ENCODE assay signal across 8 cellular contexts in the genomic region with DNA sequence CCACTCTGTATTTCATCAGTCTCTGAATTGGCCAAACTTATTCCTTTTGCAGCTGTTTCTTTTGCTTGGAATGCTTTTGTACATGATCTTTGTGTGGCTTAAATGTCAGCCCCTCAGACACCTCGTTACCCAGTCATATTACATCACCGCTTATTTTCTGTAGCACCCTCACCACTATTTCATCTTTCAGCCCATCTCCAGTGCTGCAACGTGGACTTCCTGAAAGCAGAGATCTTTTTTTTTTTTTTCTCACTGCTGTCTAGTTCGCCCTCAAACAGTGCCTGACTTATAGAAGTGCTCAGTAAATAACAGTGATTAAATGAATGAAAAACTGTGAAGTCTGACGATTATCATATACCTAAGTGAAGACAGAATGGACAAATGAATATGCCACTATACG. TPM values are rescaled to one million over a fixed set of nuclear protein-coding genes. Genes with fewer than 3 reads are reported as not detected.
DNase-seq lines count a peak whose midpoint lies in the region; ATAC-seq, FAIRE-seq and TF ChIP-seq lines count a peak whose summit lies in the region.

No MANE protein-coding gene starts in this region.

- H3K36me3 ChIP-seq in OCI-LY7 (ENCODE audit: insufficient read depth, low read length) (peaks cover 26% of the 10 kb centered on the region), endodermal cell (ENCODE audit: control insufficient read depth, insufficient read depth, low read length) (peaks cover 37% of the 10 kb centered on the region), ovary (no peaks in the 10 kb centered on the region)

- H3K4me1 ChIP-seq in OCI-LY7 (ENCODE audit: insufficient read depth, low read length, poor library complexity, severe bottlenecking) (peaks cover 23% of the 10 kb centered on the region), endodermal cell (ENCODE audit: control insufficient read depth, insufficient read depth, low read length) (no peaks in the 10 kb centered on the region), ovary (ENCODE audit: insufficient read depth) (peaks cover 5% of the 10 kb centered on the region)

- H3K9me3 ChIP-seq in OCI-LY7 (ENCODE audit: low read length) = no peaks in the 10 kb centered on the region
- no peaks in the 10 kb centered on the region for H3K9me3 ChIP-seq in endodermal cell (ENCODE audit: control insufficient read depth, low read length)
- no peaks in the 10 kb centered on the region for H3K9me3 ChIP-seq in ovary

- no peaks in the 10 kb centered on the region for H3K27me3 ChIP-seq in endodermal cell (ENCODE audit: control insufficient read depth, insufficient read depth, low read length, poor library complexity, severe bottlenecking)
- H3K27me3 ChIP-seq in ovary = no peaks in the 10 kb centered on the region

- peak overlapping the region; percentile 91 for H3K4me2 ChIP-seq in OCI-LY7 (ENCODE audit: low read length)

- CTCF ChIA-PET in OCI-LY7 (lab: Charles Lee; ENCODE audit: unreplicated experiment) = no interaction called here

- peaks cover 22% of the 10 kb centered on the region for H3K4me1 Mint-ChIP-seq in endodermal cell

- no peaks in the 10 kb centered on the region for H3K9me3 Mint-ChIP-seq in endodermal cell

- DNase-seq in OCI-LY7 (ENCODE audit: low spot score) = peak; percentile 45
- DNase-seq in endodermal cell = no peak
- no peak for DNase-seq in ovary
- no peak for DNase-seq in NCI-H345 (lab: John Stamatoyannopoulos, UW)
- no peak for DNase-seq in activated CD4-positive, CD25-positive, alpha-beta regulatory T cell treated with anti-CD3 and anti-CD28 coated beads, Interleukin-2, amount 50 U/mL, for 72 hours
- no peak for DNase-seq in HTR-8/SVneo (ENCODE audit: insufficient read length, low spot score)

- H3K4me3 ChIP-seq in GM08714 (ENCODE audit: low read length) (peak overlapping the region; percentile 99), OCI-LY7 (ENCODE audit: low read depth, low read length, poor library complexity, severe bottlenecking) (peak overlapping the region; percentile 82), endodermal cell (ENCODE audit: low read length) (peak overlapping the region; percentile 85), ovary (peak overlapping the region; percentile 89)

- TSS peak; percentile 81 for BruUV-seq in OCI-LY7 (replicated peaks; lab: Mats Ljungman, UMichigan)

- H3K27me3 Mint-ChIP-seq in endodermal cell (ENCODE audit: insufficient read depth) = no peaks in the 10 kb centered on the region

- peak overlapping the region; percentile 46 for H3K27ac ChIP-seq in OCI-LY7 (ENCODE audit: low read depth, low read length, poor library complexity, severe bottlenecking)
- H3K27ac ChIP-seq in endodermal cell (ENCODE audit: low read depth, low read length) = no peak overlapping the region
- no peak overlapping the region for H3K27ac ChIP-seq in ovary

- POLR2A ChIA-PET in OCI-LY7 (lab: Charles Lee) = interaction anchor here (0.7 to 1.4 kb wide), 4 partner anchors 9 to 134 kb away, joined by 3 to 6 read pairs (median 4); a partner anchor contains a TSS

- H3K36me3 Mint-ChIP-seq in endodermal cell (ENCODE audit: low read depth) = peaks cover 34% of the 10 kb centered on the region

- no peak for TF ChIP-seq EP300 in ovary (IDR thresholded peaks at IDR 0.05)

- WGBS in endodermal cell (ENCODE audit: insufficient coverage in 1 of 2, insufficient read length in 1 of 2), 2 experiments = 10 to 14% methylated on average over 3 to 6 of the region's 6 CpGs
- 3 to 6% (median 4%) methylated on average over 6 of the region's 6 CpGs for WGBS in ovary, 3 donors

- no peaks in the 10 kb centered on the region for H3K9me2 ChIP-seq in OCI-LY7 (ENCODE audit: insufficient read depth, low read length)

- peak overlapping the region; percentile 85 for H3K9ac ChIP-seq in endodermal cell (ENCODE audit: extremely low read depth, low read length, poor library complexity, severe bottlenecking)

- peak overlapping the region; percentile 88 for H3K4me3 Mint-ChIP-seq in endodermal cell

- TF ChIP-seq CTCF in OCI-LY7 (conservative IDR thresholded peaks at IDR 0.05; ENCODE audit: low read length) = no peak
- TF ChIP-seq CTCF in endodermal cell (conservative IDR thresholded peaks at IDR 0.05) = no peak
- no peak for TF ChIP-seq CTCF in ovary (IDR thresholded peaks at IDR 0.05)

- intact Hi-C loops in OCI-LY7 (cut with micrococcal nuclease; ENCODE audit: unreplicated experiment) = loop anchor here (2.0 to 10.0 kb wide), 4 partner anchors 82 to 312 kb away; a partner anchor contains a TSS
- intact Hi-C loops in ovary (cut with DNase I) = loop anchor here in 1 of 4 donors (5.0 kb wide), 1 partner anchor 86 kb away; no protein-coding TSS in a partner anchor

- peak overlapping the region; percentile 97 for H3K27ac Mint-ChIP-seq in endodermal cell

- H3K79me2 ChIP-seq in OCI-LY7 (ENCODE audit: insufficient read depth, low read depth, low read length) = peaks cover 18% of the 10 kb centered on the region; the same call in 1 of the 2 replicates

- H4K20me1 ChIP-seq in OCI-LY7 (ENCODE audit: insufficient read depth, low read length) = no peaks in the 10 kb centered on the region

- no peak for TF ChIP-seq POLR2A in ovary (IDR thresholded peaks at IDR 0.05)

- H2AFZ ChIP-seq in OCI-LY7 (ENCODE audit: low read length) = peak overlapping the region; percentile 63; the same call in 1 of the 2 replicates

- no peak for FAIRE-seq in HTR-8/SVneo (lab: Jason Lieb, UNC)

- no peak for ATAC-seq in HG02642 (IDR thresholded peaks at IDR 0.05; ENCODE audit: poor library complexity, unreplicated experiment)

RNA-seq across cellular contexts. Expression of a gene that starts 0.8 kb away (rescaled TPM):
- total RNA-seq in OCI-LY7 (2014; rRNA removed; shearing (Covaris generic)) = 18.8 and 19.1 TPM in 2 replicates
- total RNA-seq in OCI-LY7 (2022) (21.3 and 24.5 TPM in 2 replicates), endodermal cell (10 to 100 TPM; 40.5 to 42.9 TPM), ovary (10 to 100 TPM; 11.7 to 34.4 (median 20.1) TPM)
- polyA plus RNA-seq in endodermal cell (2013, experiment 1 of 2) = 31.3 TPM
- 29.4 TPM for polyA plus RNA-seq in endodermal cell (2013, experiment 2 of 2)
- 10 to 100 TPM; 16.9 to 33.2 TPM for polyA plus RNA-seq in ovary

RNA-seq across cellular contexts. Expression of a gene that starts 8.0 kb away (rescaled TPM):
- total RNA-seq in OCI-LY7 (2014; rRNA removed; shearing (Covaris generic)) = 22.7 and 37.9 TPM in 2 replicates
- total RNA-seq in OCI-LY7 (2022) = 32.1 and 32.2 TPM in 2 replicates
- total RNA-seq in endodermal cell = 10 to 100 TPM; 36.4 to 41.4 TPM
- 45.7 TPM for polyA plus RNA-seq in endodermal cell (2013, experiment 1 of 2)
- 33.2 TPM for polyA plus RNA-seq in endodermal cell (2013, experiment 2 of 2)
- total RNA-seq in ovary = 10 to 100 TPM; 33.0 to 47.6 (median 39.5) TPM
- polyA plus RNA-seq in ovary = 10 to 100 TPM; 13.1 to 36.1 TPM

RNA-seq across cellular contexts. Expression of a gene that starts 8.2 kb away (rescaled TPM):
- 19.6 and 29.1 TPM in 2 replicates for total RNA-seq in OCI-LY7 (2014; rRNA removed; shearing (Covaris generic))
- total RNA-seq in OCI-LY7 (2022) (48.7 TPM in 2 replicates), endodermal cell (10 to 100 TPM; 61.6 to 68.9 TPM), ovary (10 to 100 TPM; 22.3 to 65.7 (median 47.1) TPM)
- polyA plus RNA-seq in endodermal cell (2013, experiment 1 of 2) = 60.1 TPM
- polyA plus RNA-seq in endodermal cell (2013, experiment 2 of 2) = 54.3 TPM
- 10 to 100 TPM; 27.1 to 80.2 TPM for polyA plus RNA-seq in ovary

RNA-seq across cellular contexts. Expression of a gene that starts 9.0 kb away (rescaled TPM):
- 0.98 TPM in 1 of 2 replicates, not detected in the other for total RNA-seq in OCI-LY7 (2014; rRNA removed; shearing (Covaris generic))
- total RNA-seq in OCI-LY7 (2022) (7.9 and 8.3 TPM in 2 replicates), endodermal cell (1 to 10 TPM; 5.1 to 6.3 TPM), ovary (10 to 100 TPM in 6 of 7 donors, 1 to 10 TPM in 1; 8.6 to 23.6 (median 17.8) TPM)
- 3.2 TPM for polyA plus RNA-seq in endodermal cell (2013, experiment 1 of 2)
- 3.7 TPM for polyA plus RNA-seq in endodermal cell (2013, experiment 2 of 2)
- 10 to 100 TPM; 16.0 to 30.2 TPM for polyA plus RNA-seq in ovary
